ENCODE assay signal across 21 cellular contexts in genomic region chr16:4718466-4718865, GRCh38. TPM values are rescaled to one million over a fixed set of nuclear protein-coding genes. Genes with fewer than 3 reads are reported as not detected.
DNase-seq lines count a peak whose midpoint lies in the region; ATAC-seq, FAIRE-seq and TF ChIP-seq lines count a peak whose summit lies in the region.
"Had no signal": no experiment of that assay in that cellular context is flagged by ENCODE, and none has a peak within 500 bp of the region (broad histone marks: within the 10 kb centered on the region; RNA-seq: fewer than 3 reads in every experiment).

No MANE protein-coding gene starts in this region.

- BruUV-seq in A673 (replicated peaks; lab: Mats Ljungman, UMichigan) (no TSS peak), Panc1 (replicated peaks; lab: Mats Ljungman, UMichigan) (TSS peak; percentile 27)

- H3K4me3 ChIP-seq in A673 (ENCODE audit: low read depth, low read length, poor library complexity, severe bottlenecking) (no peak overlapping the region), HUES48 (ENCODE audit: low read depth, low read length) (no peak overlapping the region), Panc1 (ENCODE audit: low read depth in 2 of 2, low read length in 2 of 2) (no peak overlapping the region), kidney (ENCODE audit: low read length in 2 of 2) (no peak overlapping the region)
- H3K4me3 ChIP-seq: HAP-1, Peyer's patch had no signal

- CTCF ChIA-PET in A673 (lab: Charles Lee): no interaction called here
- CTCF ChIA-PET in Panc1 (lab: Charles Lee): no interaction called here

- H3K9me3 ChIP-seq in A673 (ENCODE audit: low read depth, low read length, poor library complexity, severe bottlenecking): no peaks in the 10 kb centered on the region
- no peaks in the 10 kb centered on the region for H3K9me3 ChIP-seq in HUES48 (ENCODE audit: control insufficient read depth, insufficient read depth, low read length)
- no peaks in the 10 kb centered on the region for H3K9me3 ChIP-seq in Panc1 (ENCODE audit: control insufficient read depth, insufficient read depth, low read depth, low read length)
- no peaks in the 10 kb centered on the region for H3K9me3 ChIP-seq in kidney (ENCODE audit: control insufficient read depth in 1 of 2, low read length in 2 of 2)
- H3K9me3 ChIP-seq: BE2C, HAP-1, Peyer's patch had no signal

- intact Hi-C loops in A673 (cut with micrococcal nuclease; ENCODE audit: unreplicated experiment): no loop called here
- intact Hi-C loops in Panc1 (cut with micrococcal nuclease; ENCODE audit: unreplicated experiment): loop anchor here (5.0 kb wide), 1 partner anchor 239 kb away; the partner anchor contains the start of gene SEC14L5
- intact Hi-C loops in kidney (cut with DNase I): no loop called here

- in situ Hi-C loops in Panc1 (cut with HindIII; ENCODE audit: low pct_unique_long_range_greater_than_20kb, low sequenced_read_pairs): no loop called here

- no peak overlapping the region for H3K9ac ChIP-seq in HUES48 (ENCODE audit: low read depth, low read length)
- no peak overlapping the region for H3K9ac ChIP-seq in kidney (ENCODE audit: low read length in 2 of 2)

- H3K4me1 ChIP-seq in A673 (ENCODE audit: insufficient read depth, low read length, poor library complexity, severe bottlenecking) (no peaks in the 10 kb centered on the region), HUES48 (ENCODE audit: control insufficient read depth, insufficient read depth, low read length) (peaks cover 20% of the 10 kb centered on the region), Panc1 (ENCODE audit: control insufficient read depth, insufficient read depth, low read length) (no peaks in the 10 kb centered on the region), kidney (ENCODE audit: control insufficient read depth in 1 of 2, insufficient read depth in 1 of 2, low read depth in 1 of 2, low read length in 2 of 2) (no peaks in the 10 kb centered on the region)
- H3K4me1 ChIP-seq: BE2C, HAP-1, Peyer's patch had no signal

- TF ChIP-seq CTCF in A673 (conservative IDR thresholded peaks at IDR 0.05; ENCODE audit: low read depth, low read length) (no peak), Panc1 (IDR thresholded peaks at IDR 0.05) (no peak), kidney (IDR thresholded peaks at IDR 0.05; ENCODE audit: borderline replicate concordance, extremely low read depth, insufficient read depth) (no peak)

- no peak for DNase-seq in A673 (ENCODE audit: low spot score)
- no peak for DNase-seq in Panc1 (ENCODE audit: low read depth, low spot score)
- DNase-seq in kidney: peak; percentile 29
- no peak for DNase-seq in erythroblast (lab: John Stamatoyannopoulos, UW)
- no peak for DNase-seq in activated naive CD4-positive, alpha-beta T cell treated with Interleukin-2 at 50 U/mL for 16 hours
- DNase-seq: 8988T; BE2C; Calu3; CD4-positive, alpha-beta memory T cell; DMS53; NCI-H1417 treated with DMSO at 0.1 percent for 48 hours; NCI-H187 treated with DMSO at 0.1 percent for 48 hours; NCI-H345; NCI-H526; Peyer's patch; Right ventricle myocardium superior; SW 1271 had no signal

- TF ChIP-seq POLR2A in erythroblast (IDR thresholded peaks at IDR 0.05; ENCODE audit: low read length): no peak

- POLR2A ChIA-PET in A673 (lab: Charles Lee; ENCODE audit: low non-redundant PET) (no interaction called here), Panc1 (lab: Charles Lee) (interaction anchor here (0.5 kb wide), 1 partner anchor 120 kb away, joined by 5 read pairs; no protein-coding TSS in a partner anchor)

- H3K27ac ChIP-seq in A673 (ENCODE audit: low read depth, low read length, poor library complexity, severe bottlenecking) (peak overlapping the region; percentile 50), HUES48 (ENCODE audit: low read depth, low read length) (peak overlapping the region; percentile 63), Panc1 (ENCODE audit: low read length) (no peak overlapping the region), kidney (ENCODE audit: low read depth in 2 of 2, low read length in 2 of 2) (no peak overlapping the region)
- H3K27ac ChIP-seq: Peyer's patch had no signal

- no peaks in the 10 kb centered on the region for H3K27me3 ChIP-seq in A673 (replicated peaks; ENCODE audit: insufficient read depth, low read depth, low read length, poor library complexity)
- no peaks in the 10 kb centered on the region for H3K27me3 ChIP-seq in HUES48 (ENCODE audit: control insufficient read depth, insufficient read depth, low read length)
- H3K27me3 ChIP-seq in Panc1 (ENCODE audit: control insufficient read depth, insufficient read depth, low read length): no peaks in the 10 kb centered on the region
- H3K27me3 ChIP-seq: BE2C, Peyer's patch had no signal

- H3K36me3 ChIP-seq in A673 (ENCODE audit: insufficient read depth, low read length, poor library complexity, severe bottlenecking) (peaks cover 6% of the 10 kb centered on the region), HUES48 (ENCODE audit: control insufficient read depth, insufficient read depth, low read length) (peaks cover 28% of the 10 kb centered on the region), Panc1 (ENCODE audit: control insufficient read depth, insufficient read depth, low read length) (0 out of 2 replicates have a peak, but pooled peaks cover 3% of the 10 kb centered on the region), kidney (ENCODE audit: control insufficient read depth in 1 of 2, insufficient read depth in 2 of 2, low read length in 2 of 2) (peaks cover 5 to 13% of the 10 kb centered on the region in 2 donors)

- no peak for ATAC-seq in Panc1
- ATAC-seq in HG02852 (IDR thresholded peaks at IDR 0.05; ENCODE audit: unreplicated experiment): no peak
- no peak for ATAC-seq in HG03469 (IDR thresholded peaks at IDR 0.05; ENCODE audit: unreplicated experiment)

- no peak for FAIRE-seq in kidney (lab: Jason Lieb, UNC)

RNA-seq across cellular contexts. Expression of gene ANKS3, which starts 15.6 kb away (rescaled TPM):
- total RNA-seq in A673 (2021): 26.9 and 30.3 TPM in 2 replicates
- 26.6 TPM for total RNA-seq in Panc1 (2021; ENCODE audit: unreplicated experiment)
- 26.3 TPM for polyA plus RNA-seq in Panc1 (2012; ENCODE audit: insufficient read length)
- total RNA-seq in kidney: 27.6 TPM
- 20.7 TPM for polyA plus RNA-seq in kidney (ENCODE audit: insufficient read depth, low read depth, low replicate concordance)

RNA-seq across cellular contexts. Expression of gene DNAAF8, which starts 15.9 kb away (rescaled TPM):
- total RNA-seq in A673 (2021) (0.15 and 0.72 TPM in 2 replicates), Panc1 (2021; ENCODE audit: unreplicated experiment) (2.3 TPM), kidney (1.8 TPM)
- polyA plus RNA-seq in Panc1 (2012; ENCODE audit: insufficient read length): 2.5 TPM
- polyA plus RNA-seq in kidney (ENCODE audit: insufficient read depth, low read depth, low replicate concordance): 4.0 TPM
- total RNA-seq: Peyer's patch had no signal

RNA-seq across cellular contexts. Expression of gene NUDT16L1, which starts 25.1 kb away (rescaled TPM):
- total RNA-seq in A673 (2021): 29.7 and 33.8 TPM in 2 replicates
- 42.9 TPM for total RNA-seq in Panc1 (2021; ENCODE audit: unreplicated experiment)
- 85.4 TPM for polyA plus RNA-seq in Panc1 (2012; ENCODE audit: insufficient read length)
- total RNA-seq in kidney: 30.6 TPM
- polyA plus RNA-seq in kidney (ENCODE audit: insufficient read depth, low read depth, low replicate concordance): 69.4 TPM

RNA-seq across cellular contexts. Expression of gene ZNF500, which starts 48.5 kb away (rescaled TPM):
- total RNA-seq in A673 (2021): 16.8 and 19.1 TPM in 2 replicates
- 25.8 TPM for total RNA-seq in Panc1 (2021; ENCODE audit: unreplicated experiment)
- polyA plus RNA-seq in Panc1 (2012; ENCODE audit: insufficient read length): 17.4 TPM
- 18.3 TPM for total RNA-seq in kidney
- 4.9 TPM for polyA plus RNA-seq in kidney (ENCODE audit: insufficient read depth, low read depth, low replicate concordance)

Comparison
In these comparisons a context has a peak if more than half of its experiments do, and no peak if none do; other contexts are left out.
1. H3K27ac ChIP-seq: peak in A673 (single experiment) and HUES48 (single experiment); none in Panc1 (single experiment) and kidney (0 of 2).